Comparison of ENCODE assay signal across 22 cellular contexts in the genomic region with DNA sequence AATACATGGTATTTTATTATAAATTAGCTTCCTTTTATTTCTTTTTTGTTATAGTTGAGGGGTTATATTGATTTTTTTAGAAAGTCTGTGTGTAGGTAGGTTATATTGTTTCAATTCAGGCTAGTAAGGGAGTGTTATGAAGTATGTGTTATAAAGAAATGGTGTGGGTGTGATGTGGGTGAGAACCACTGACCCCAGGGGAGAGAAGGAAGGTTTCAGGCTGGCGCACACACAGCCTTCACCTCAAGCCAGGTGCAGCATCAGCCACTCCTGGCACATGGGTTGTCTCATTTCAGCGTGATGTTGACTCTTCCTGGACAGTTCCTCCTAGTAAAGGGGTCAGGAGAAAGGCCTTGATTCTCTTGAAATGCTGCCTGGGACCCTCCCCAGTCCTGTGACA.
"Had no signal": no experiment of that assay in that cellular context is flagged by ENCODE, and none has a peak within 500 bp of the region (broad histone marks: within the 10 kb centered on the region; RNA-seq: fewer than 3 reads in every experiment).

No MANE protein-coding gene starts in this region.

- H3K27me3 ChIP-seq: MG63 had no signal

- H3K4me3 ChIP-seq: MG63 had no signal

- H3K9ac ChIP-seq: SK-N-SH had no signal

- H3K4me2 ChIP-seq: SK-N-SH had no signal

- H3K9me3 ChIP-seq: MG63, SK-N-SH had no signal

- ATAC-seq: Panc1, PC-3 had no signal

- H3K27ac ChIP-seq: RWPE1 had no signal

- DNase-seq: IMR-90; Karpas-422; KG1; MG63; NCI-H1092; NCI-H1105 treated with DMSO at 0.1 percent for 48 hours; NCI-H1417 treated with DMSO at 0.1 percent for 48 hours; NCI-H146; NCI-H1694 treated with DMSO at 0.1 percent for 48 hours; NCI-H1930; NCI-H2081; NCI-H2107; NCI-H2227 treated with DMSO at 0.1 percent for 48 hours; NCI-H526 treated with DMSO at 0.1 percent for 48 hours; NCI-H748 treated with DMSO at 0.1 percent for 48 hours; NK-92 treated with Interleukin-12 subunit alpha and Interleukin-12 subunit beta, amount 100 ng/mL, for 24 hours; PC-3; SHP77; SK-N-SH; SW 1271 had no signal

- H3K36me3 ChIP-seq: MG63 had no signal
